Comparison of ENCODE assay signal across 1 cellular context in the genomic region with DNA sequence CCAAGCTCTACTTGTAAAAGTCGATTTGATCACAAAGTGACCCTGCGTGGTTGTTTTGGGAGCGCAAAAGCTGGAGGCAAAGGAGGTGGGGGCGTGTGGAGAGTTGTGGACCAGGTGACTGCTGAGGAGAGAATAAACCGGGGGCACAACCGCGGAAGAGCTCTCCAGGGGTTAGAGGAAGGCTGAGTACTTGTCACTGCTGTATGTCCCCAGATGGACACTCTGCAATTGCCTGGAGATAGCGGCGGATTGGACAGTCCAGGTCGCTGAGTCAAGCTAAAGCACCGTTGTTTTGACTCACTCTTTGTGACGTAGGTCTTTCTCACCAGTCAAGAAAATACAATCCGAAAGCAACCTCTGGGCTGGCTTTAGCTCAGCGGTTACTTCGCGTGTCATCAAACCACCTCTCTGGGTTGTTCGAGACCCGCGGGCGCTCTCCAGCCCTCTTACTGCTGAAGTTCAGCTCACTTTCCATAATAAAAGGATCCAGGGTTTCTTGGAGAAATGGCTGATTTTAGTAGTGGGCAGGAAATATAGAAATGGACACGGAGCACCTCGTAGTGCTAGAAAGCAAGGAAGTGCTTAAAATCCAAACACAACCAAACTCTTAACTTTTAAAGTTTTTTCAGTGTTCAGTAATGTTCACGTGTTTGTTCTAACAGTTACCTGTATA.
TF ChIP-seq lines count a peak whose summit lies in the region.

No MANE protein-coding gene starts in this region.

TF ChIP-seq in WTC11, 78 proteins besides CTCF, POLR2A, EP300 and RAD21 (continued from another document):
- TF ChIP-seq, protein P1, sequence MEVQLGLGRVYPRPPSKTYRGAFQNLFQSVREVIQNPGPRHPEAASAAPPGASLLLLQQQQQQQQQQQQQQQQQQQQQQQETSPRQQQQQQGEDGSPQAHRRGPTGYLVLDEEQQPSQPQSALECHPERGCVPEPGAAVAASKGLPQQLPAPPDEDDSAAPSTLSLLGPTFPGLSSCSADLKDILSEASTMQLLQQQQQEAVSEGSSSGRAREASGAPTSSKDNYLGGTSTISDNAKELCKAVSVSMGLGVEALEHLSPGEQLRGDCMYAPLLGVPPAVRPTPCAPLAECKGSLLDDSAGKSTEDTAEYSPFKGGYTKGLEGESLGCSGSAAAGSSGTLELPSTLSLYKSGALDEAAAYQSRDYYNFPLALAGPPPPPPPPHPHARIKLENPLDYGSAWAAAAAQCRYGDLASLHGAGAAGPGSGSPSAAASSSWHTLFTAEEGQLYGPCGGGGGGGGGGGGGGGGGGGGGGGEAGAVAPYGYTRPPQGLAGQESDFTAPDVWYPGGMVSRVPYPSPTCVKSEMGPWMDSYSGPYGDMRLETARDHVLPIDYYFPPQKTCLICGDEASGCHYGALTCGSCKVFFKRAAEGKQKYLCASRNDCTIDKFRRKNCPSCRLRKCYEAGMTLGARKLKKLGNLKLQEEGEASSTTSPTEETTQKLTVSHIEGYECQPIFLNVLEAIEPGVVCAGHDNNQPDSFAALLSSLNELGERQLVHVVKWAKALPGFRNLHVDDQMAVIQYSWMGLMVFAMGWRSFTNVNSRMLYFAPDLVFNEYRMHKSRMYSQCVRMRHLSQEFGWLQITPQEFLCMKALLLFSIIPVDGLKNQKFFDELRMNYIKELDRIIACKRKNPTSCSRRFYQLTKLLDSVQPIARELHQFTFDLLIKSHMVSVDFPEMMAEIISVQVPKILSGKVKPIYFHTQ (CRISPR knock-in tag; IDR thresholded peaks at IDR 0.05) = no peak
- TF ChIP-seq ZNF138 (CRISPR knock-in tag; conservative IDR thresholded peaks at IDR 0.05) (no peak), SOX15 (CRISPR knock-in tag; IDR thresholded peaks at IDR 0.05) (no peak)
- TF ChIP-seq, protein P2, sequence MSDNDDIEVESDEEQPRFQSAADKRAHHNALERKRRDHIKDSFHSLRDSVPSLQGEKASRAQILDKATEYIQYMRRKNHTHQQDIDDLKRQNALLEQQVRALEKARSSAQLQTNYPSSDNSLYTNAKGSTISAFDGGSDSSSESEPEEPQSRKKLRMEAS (CRISPR knock-in tag; IDR thresholded peaks at IDR 0.05) = no peak
- TF ChIP-seq, protein P3, sequence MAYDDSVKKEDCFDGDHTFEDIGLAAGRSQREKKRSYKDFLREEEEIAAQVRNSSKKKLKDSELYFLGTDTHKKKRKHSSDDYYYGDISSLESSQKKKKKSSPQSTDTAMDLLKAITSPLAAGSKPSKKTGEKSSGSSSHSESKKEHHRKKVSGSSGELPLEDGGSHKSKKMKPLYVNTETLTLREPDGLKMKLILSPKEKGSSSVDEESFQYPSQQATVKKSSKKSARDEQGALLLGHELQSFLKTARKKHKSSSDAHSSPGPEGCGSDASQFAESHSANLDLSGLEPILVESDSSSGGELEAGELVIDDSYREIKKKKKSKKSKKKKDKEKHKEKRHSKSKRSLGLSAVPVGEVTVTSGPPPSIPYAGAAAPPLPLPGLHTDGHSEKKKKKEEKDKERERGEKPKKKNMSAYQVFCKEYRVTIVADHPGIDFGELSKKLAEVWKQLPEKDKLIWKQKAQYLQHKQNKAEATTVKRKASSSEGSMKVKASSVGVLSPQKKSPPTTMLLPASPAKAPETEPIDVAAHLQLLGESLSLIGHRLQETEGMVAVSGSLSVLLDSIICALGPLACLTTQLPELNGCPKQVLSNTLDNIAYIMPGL (CRISPR knock-in tag; IDR thresholded peaks at IDR 0.05) = peak; percentile 46; the same call in 1 of the 2 replicates
TF ChIP-seq in WTC11: peak in this region for 3.
